ENCODE assay signal across 15 cellular contexts in genomic region chr3:64915778-64916177, GRCh38.
DNase-seq lines count a peak whose midpoint lies in the region; ATAC-seq, FAIRE-seq and TF ChIP-seq lines count a peak whose summit lies in the region.
"Had no signal": no experiment of that assay in that cellular context is flagged by ENCODE, and none has a peak within 500 bp of the region (broad histone marks: within the 10 kb centered on the region; RNA-seq: fewer than 3 reads in every experiment).

No MANE protein-coding gene starts in this region.

- in situ Hi-C loops in gastrocnemius medialis (cut with MboI; ENCODE audit: low sequenced_read_pairs in 4 of 4), result no loop called here

- TF ChIP-seq POLR2A in gastrocnemius medialis (IDR thresholded peaks at IDR 0.05), result no peak

- TF ChIP-seq CTCF in bronchial epithelial cell (IDR thresholded peaks at IDR 0.05; ENCODE audit: insufficient read depth, low read length, severe bottlenecking), result no peak
- TF ChIP-seq CTCF in gastrocnemius medialis (IDR thresholded peaks at IDR 0.05 in 4 of 5, conservative IDR thresholded peaks at IDR 0.05 in 1 of 5), result no peak

- H3K27ac ChIP-seq in gastrocnemius medialis, result peak overlapping the region in 3 of 4 donors; percentile 2 to 50 (median 37)
- H3K27ac ChIP-seq: parathyroid adenoma had no signal

- intact Hi-C loops in left ventricle myocardium superior (cut with micrococcal nuclease) (no loop called here), gastrocnemius medialis (cut with DNase I; ENCODE audit: low total_unique reads) (no loop called here)

- DNase-seq in LHCN-M2 (ENCODE audit: low read depth) (peak; percentile 66), bronchial epithelial cell (ENCODE audit: low read depth) (peak; percentile 90), left ventricle myocardium superior (no peak), gastrocnemius medialis (no peak), mesenteric fat pad (ENCODE audit: low spot score) (no peak), HPDE6-E6E7 (ENCODE audit: extremely low spot score) (no peak)
- DNase-seq: activated CD4-positive, CD25-positive, alpha-beta regulatory T cell; DMS79; T-cell had no signal

- H3K27me3 ChIP-seq in bronchial epithelial cell (ENCODE audit: control insufficient read depth, insufficient read depth, low read length) (no peaks in the 10 kb centered on the region), gastrocnemius medialis (no peaks in the 10 kb centered on the region)

- no peaks in the 10 kb centered on the region for H3K9me3 ChIP-seq in gastrocnemius medialis

- H3K4me3 ChIP-seq in bronchial epithelial cell (ENCODE audit: low read depth, low read length), result no peak overlapping the region
- H3K4me3 ChIP-seq in gastrocnemius medialis, result no peak overlapping the region

- ATAC-seq in left ventricle myocardium superior, result peak; percentile 48
- ATAC-seq in gastrocnemius medialis, result peak; percentile 56 to 66
- ATAC-seq in GM21825 (IDR thresholded peaks at IDR 0.05; ENCODE audit: unreplicated experiment), result no peak
- no peak for ATAC-seq in HG03571 (IDR thresholded peaks at IDR 0.05; ENCODE audit: unreplicated experiment)
- ATAC-seq: activated naive CD4-positive, alpha-beta T cell treated with anti-CD3 and anti-CD28 coated beads, Interleukin-2, amount 50 U/mL, for 72 hours; HCT116; T-cell had no signal

- H3K36me3 ChIP-seq in bronchial epithelial cell (ENCODE audit: control insufficient read depth, insufficient read depth, low read length) (no peaks in the 10 kb centered on the region), gastrocnemius medialis (no peaks in the 10 kb centered on the region)

- peak; percentile 66 for FAIRE-seq in bronchial epithelial cell (lab: Jason Lieb, UNC)
- FAIRE-seq: colon had no signal

- H3K4me1 ChIP-seq in gastrocnemius medialis, result peaks cover 11 to 12% of the 10 kb centered on the region in 2 donors

Comparison
In these comparisons a context has a peak if more than half of its experiments do, and no peak if none do; other contexts are left out.
1. DNase-seq: peak in LHCN-M2 (single experiment) and bronchial epithelial cell (single experiment); none in left ventricle myocardium superior (single experiment), gastrocnemius medialis (0 of 2), mesenteric fat pad (single experiment) and HPDE6-E6E7 (single experiment).
2. ATAC-seq: peak in left ventricle myocardium superior (single experiment) and gastrocnemius medialis (2 of 2); none in GM21825 (single experiment) and HG03571 (single experiment).